Comparison of ENCODE assay signal across 28 cellular contexts in the genomic region with DNA sequence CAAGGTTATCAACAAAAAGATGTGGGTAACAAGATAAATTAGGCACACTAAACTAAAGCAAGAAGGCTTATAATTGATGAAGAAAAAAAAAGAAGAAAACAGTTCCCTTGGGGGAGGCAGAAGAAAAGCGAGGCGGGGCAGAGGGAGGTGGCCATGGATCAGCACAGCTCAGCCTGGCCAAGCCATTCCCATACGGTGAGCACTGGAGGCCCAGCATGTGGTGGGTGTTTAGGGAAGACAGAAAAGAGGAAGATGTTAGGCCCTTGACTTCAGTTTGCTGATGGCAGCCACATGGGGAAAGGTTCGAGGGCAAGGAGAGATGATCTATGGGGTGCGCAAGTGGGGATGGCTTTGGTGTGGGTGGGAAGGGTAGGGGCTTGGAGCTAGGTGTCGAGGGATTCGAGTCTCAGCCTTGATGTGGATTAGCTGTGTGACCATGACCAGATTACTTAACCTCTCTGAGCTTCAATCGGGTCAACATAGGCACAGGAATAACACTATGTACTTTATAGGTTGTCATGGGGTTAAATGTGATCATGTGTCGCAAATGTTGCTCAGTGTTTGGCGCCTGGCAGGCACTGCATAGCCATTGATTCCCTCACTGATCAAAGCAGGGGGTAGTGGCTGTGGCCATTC. TPM values are rescaled to one million over a fixed set of nuclear protein-coding genes. Genes with fewer than 3 reads are reported as not detected.
"Had no signal": no experiment of that assay in that cellular context is flagged by ENCODE, and none has a peak within 500 bp of the region (broad histone marks: within the 10 kb centered on the region; RNA-seq: fewer than 3 reads in every experiment).

No MANE protein-coding gene starts in this region.

- H3K4me3 ChIP-seq: ascending aorta, breast epithelium, coronary artery, dorsolateral prefrontal cortex had no signal

- H3K4me1 ChIP-seq: ascending aorta, breast epithelium had no signal

- ATAC-seq: activated CD8-positive, alpha-beta T cell treated with anti-CD3 and anti-CD28 coated beads for 36 hours; activated naive CD4-positive, alpha-beta T cell treated with anti-CD3 and anti-CD28 coated beads, Interleukin-2, amount 50 U/mL, for 72 hours; activated T-cell treated with anti-CD3 and anti-CD28 coated beads, Interleukin-2, amount 50 U/mL, for 4 hours; activated T-helper 17 cell treated with anti-CD3 and anti-CD28 coated beads, Interleukin-2, amount 50 U/mL, for 72 hours; esophagus mucosa; T-helper 17 cell; WTC11 had no signal

- H3K27me3 ChIP-seq: ascending aorta, breast epithelium had no signal

- FAIRE-seq: frontal cortex, TTC549 had no signal

- H3K36me3 ChIP-seq: ascending aorta, breast epithelium had no signal

- DNase-seq: activated CD4-positive, alpha-beta T cell treated with anti-CD3 and anti-CD28 coated beads for 1 hour; activated CD4-positive, alpha-beta T cell treated with anti-CD3 and anti-CD28 coated beads for 4 hours; activated CD4-positive, alpha-beta T cell treated with anti-CD3 and anti-CD28 coated beads, Interleukin-2, amount 50 U/mL, for 1 hour; activated CD4-positive, alpha-beta T cell treated with anti-CD3 and anti-CD28 coated beads, Interleukin-2, amount 50 U/mL, for 48 hours; activated CD8-positive, alpha-beta memory T cell treated with anti-CD3 and anti-CD28 coated beads for 24 hours; activated CD8-positive, alpha-beta T cell treated with anti-CD3 and anti-CD28 coated beads for 36 hours; activated effector memory CD4-positive, alpha-beta T cell treated with Interleukin-2 at 50 U/mL for 16 hours; activated gamma-delta T cell treated with Interleukin-2 at 50 U/mL for 16 hours; activated naive CD4-positive, alpha-beta T cell treated with anti-CD3 and anti-CD28 coated beads for 36 hours; activated naive CD8-positive, alpha-beta T cell treated with anti-CD3 and anti-CD28 coated beads, Interleukin-2, amount 10 ng/mL, durations not matched to agents 7 days and 5 days; activated T-cell treated with anti-CD3 and anti-CD28 coated beads, Interleukin-2, amount 50 U/mL, for 4 hours; dorsolateral prefrontal cortex; effector memory CD4-positive, alpha-beta T cell; endodermal cell; foreskin fibroblast; head of caudate nucleus; T-helper 1 cell; T-helper 17 cell had no signal

- H3K27ac ChIP-seq: ascending aorta, breast epithelium, coronary artery, dorsolateral prefrontal cortex, VCaP had no signal

- H3K9me3 ChIP-seq: ascending aorta, breast epithelium had no signal

RNA-seq across cellular contexts. Expression of a gene that starts 10.3 kb away (rescaled TPM):
- total RNA-seq: T-helper 17 cell had no signal
